1 cellular context compared by ENCODE assay signal in genomic region chr14:20306079-20306423, GRCh38.
TF ChIP-seq lines count a peak whose summit lies in the region.

No MANE protein-coding gene starts in this region.

TF ChIP-seq in WTC11, 78 proteins besides CTCF, POLR2A, EP300 and RAD21 (continued from another document):
- TF ChIP-seq, protein P1, sequence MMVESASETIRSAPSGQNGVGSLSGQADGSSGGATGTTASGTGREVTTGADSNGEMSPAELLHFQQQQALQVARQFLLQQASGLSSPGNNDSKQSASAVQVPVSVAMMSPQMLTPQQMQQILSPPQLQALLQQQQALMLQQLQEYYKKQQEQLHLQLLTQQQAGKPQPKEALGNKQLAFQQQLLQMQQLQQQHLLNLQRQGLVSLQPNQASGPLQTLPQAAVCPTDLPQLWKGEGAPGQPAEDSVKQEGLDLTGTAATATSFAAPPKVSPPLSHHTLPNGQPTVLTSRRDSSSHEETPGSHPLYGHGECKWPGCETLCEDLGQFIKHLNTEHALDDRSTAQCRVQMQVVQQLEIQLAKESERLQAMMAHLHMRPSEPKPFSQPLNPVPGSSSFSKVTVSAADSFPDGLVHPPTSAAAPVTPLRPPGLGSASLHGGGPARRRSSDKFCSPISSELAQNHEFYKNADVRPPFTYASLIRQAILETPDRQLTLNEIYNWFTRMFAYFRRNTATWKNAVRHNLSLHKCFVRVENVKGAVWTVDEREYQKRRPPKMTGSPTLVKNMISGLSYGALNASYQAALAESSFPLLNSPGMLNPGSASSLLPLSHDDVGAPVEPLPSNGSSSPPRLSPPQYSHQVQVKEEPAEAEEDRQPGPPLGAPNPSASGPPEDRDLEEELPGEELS (CRISPR knock-in tag; IDR thresholded peaks at IDR 0.05), result no peak
- TF ChIP-seq ATF3 (CRISPR knock-in tag; conservative IDR thresholded peaks at IDR 0.05), result no peak
- TF ChIP-seq TCF7 (CRISPR knock-in tag; IDR thresholded peaks at IDR 0.05; ENCODE audit: low read depth), result no peak
- TF ChIP-seq NR1H2 (CRISPR knock-in tag; IDR thresholded peaks at IDR 0.05), result no peak
- TF ChIP-seq, protein P2, sequence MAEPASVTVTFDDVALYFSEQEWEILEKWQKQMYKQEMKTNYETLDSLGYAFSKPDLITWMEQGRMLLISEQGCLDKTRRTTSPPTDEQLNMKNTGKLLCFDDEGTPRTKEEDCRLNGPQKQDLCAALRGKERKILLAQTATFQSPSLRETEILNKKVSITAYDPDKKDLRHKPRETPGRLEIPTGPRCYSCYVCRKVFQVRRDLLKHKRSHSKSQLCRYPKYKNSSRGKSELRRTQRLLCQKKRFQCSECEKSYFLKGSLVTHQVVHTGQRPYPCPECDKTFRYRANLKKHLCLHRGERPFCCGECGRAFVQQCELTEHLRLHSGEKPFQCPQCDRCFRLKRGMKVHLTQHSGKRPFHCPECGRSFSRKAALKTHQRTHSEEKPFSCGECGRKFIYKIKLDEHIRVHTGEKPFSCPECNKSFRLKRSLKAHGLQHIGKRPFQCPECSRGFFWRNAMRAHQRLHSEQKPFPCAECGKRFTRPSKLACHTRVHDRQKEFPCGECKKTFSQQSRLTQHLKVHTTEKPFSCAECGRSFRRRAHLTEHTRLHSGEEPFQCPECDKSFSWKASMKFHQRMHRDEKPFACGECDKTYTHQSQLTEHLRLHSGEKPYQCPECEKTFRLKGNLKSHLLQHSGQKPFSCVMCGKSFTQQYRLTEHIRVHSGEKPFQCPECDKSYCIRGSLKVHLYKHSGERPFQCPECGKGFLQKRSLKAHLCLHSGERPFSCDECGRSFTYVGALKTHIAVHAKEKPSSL (CRISPR knock-in tag; conservative IDR thresholded peaks at IDR 0.05), result no peak
- no peak for TF ChIP-seq ZNF232 (CRISPR knock-in tag; IDR thresholded peaks at IDR 0.05)
- TF ChIP-seq ZMAT4 (CRISPR knock-in tag; IDR thresholded peaks at IDR 0.05), result no peak
- no peak for TF ChIP-seq NFATC4 (CRISPR knock-in tag; IDR thresholded peaks at IDR 0.05)
- no peak for TF ChIP-seq EMX1 (CRISPR knock-in tag; IDR thresholded peaks at IDR 0.05)
- no peak for TF ChIP-seq GTF2I (CRISPR knock-in tag; conservative IDR thresholded peaks at IDR 0.05)
- no peak for TF ChIP-seq ZSCAN18 (CRISPR knock-in tag; IDR thresholded peaks at IDR 0.05)
- no peak for TF ChIP-seq RELA (CRISPR knock-in tag; IDR thresholded peaks at IDR 0.05; ENCODE audit: borderline replicate concordance)
- TF ChIP-seq SMAD4 (CRISPR knock-in tag; IDR thresholded peaks at IDR 0.05), result no peak
- TF ChIP-seq, protein P3, sequence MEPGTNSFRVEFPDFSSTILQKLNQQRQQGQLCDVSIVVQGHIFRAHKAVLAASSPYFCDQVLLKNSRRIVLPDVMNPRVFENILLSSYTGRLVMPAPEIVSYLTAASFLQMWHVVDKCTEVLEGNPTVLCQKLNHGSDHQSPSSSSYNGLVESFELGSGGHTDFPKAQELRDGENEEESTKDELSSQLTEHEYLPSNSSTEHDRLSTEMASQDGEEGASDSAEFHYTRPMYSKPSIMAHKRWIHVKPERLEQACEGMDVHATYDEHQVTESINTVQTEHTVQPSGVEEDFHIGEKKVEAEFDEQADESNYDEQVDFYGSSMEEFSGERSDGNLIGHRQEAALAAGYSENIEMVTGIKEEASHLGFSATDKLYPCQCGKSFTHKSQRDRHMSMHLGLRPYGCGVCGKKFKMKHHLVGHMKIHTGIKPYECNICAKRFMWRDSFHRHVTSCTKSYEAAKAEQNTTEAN (CRISPR knock-in tag; IDR thresholded peaks at IDR 0.05), result no peak
- no peak for TF ChIP-seq STAT6 (CRISPR knock-in tag; conservative IDR thresholded peaks at IDR 0.05; ENCODE audit: low read depth)
- TF ChIP-seq ZNF219 (CRISPR knock-in tag; IDR thresholded peaks at IDR 0.05; ENCODE audit: borderline replicate concordance), result no peak
